In genomic region chr12:28191018-28191595, GRCh38 we compare ENCODE assay signal across 8 cellular contexts. TPM values are rescaled to one million over a fixed set of nuclear protein-coding genes. Genes with fewer than 3 reads are reported as not detected.
DNase-seq lines count a peak whose midpoint lies in the region; ATAC-seq and TF ChIP-seq lines count a peak whose summit lies in the region.

No MANE protein-coding gene starts in this region.

- in situ Hi-C loops in brain microvascular endothelial cell (cut with HindIII; ENCODE audit: low pct_ligation_motif_present, low sequenced_read_pairs): no loop called here

- ATAC-seq in HG03064 (IDR thresholded peaks at IDR 0.05; ENCODE audit: low read depth, unreplicated experiment): peak; percentile 3
- ATAC-seq in GM19328 (IDR thresholded peaks at IDR 0.05; ENCODE audit: unreplicated experiment): no peak

- peak; percentile 39 for DNase-seq in DMS79 treated with DMSO at 0.1 percent for 48 hours (lab: John Stamatoyannopoulos, UW)
- no peak for DNase-seq in DMS79 (lab: John Stamatoyannopoulos, UW)
- DNase-seq in SW480 (ENCODE audit: low spot score): peak; percentile 45
- DNase-seq in brain microvascular endothelial cell: no peak
- DNase-seq in kidney epithelial cell (ENCODE audit: low read depth): no peak
- peak; percentile 58 for DNase-seq in stimulated activated CD4-positive, alpha-beta T cell treated with anti-CD3 and anti-CD28 coated beads, Interleukin-4, amount 100 ng/mL, for 24 hours

- peak overlapping the region; percentile 93 for H3K27ac ChIP-seq in brain microvascular endothelial cell

- H3K36me3 ChIP-seq in brain microvascular endothelial cell (replicated peaks) (no peaks in the 10 kb centered on the region), kidney epithelial cell (ENCODE audit: control insufficient read depth, insufficient read depth, low read length) (no peaks in the 10 kb centered on the region)

- H3K4me3 ChIP-seq in brain microvascular endothelial cell (ENCODE audit: low read depth, low read length) (peak overlapping the region; percentile 99), kidney epithelial cell (ENCODE audit: low read depth, low read length) (peak overlapping the region; percentile 87)

- H3K27me3 ChIP-seq in brain microvascular endothelial cell (replicated peaks): no peaks in the 10 kb centered on the region
- no peaks in the 10 kb centered on the region for H3K27me3 ChIP-seq in kidney epithelial cell (ENCODE audit: control insufficient read depth, insufficient read depth, low read length)

- TF ChIP-seq CTCF in brain microvascular endothelial cell (IDR thresholded peaks at IDR 0.05; ENCODE audit: low read depth, low read length, missing control alignments): no peak
- no peak for TF ChIP-seq CTCF in kidney epithelial cell (IDR thresholded peaks at IDR 0.05; ENCODE audit: insufficient read depth, low read length, poor library complexity, severe bottlenecking)

RNA-seq across cellular contexts. Expression of gene CCDC91, which starts 0.9 kb away (rescaled TPM):
- total RNA-seq in kidney epithelial cell: 23.5 and 30.0 TPM in 2 replicates

Comparison
In these comparisons a context has a peak if more than half of its experiments do, and no peak if none do; other contexts are left out.
1. DNase-seq: peak in DMS79 treated with DMSO at 0.1 percent for 48 hours (single experiment), SW480 (single experiment) and stimulated activated CD4-positive, alpha-beta T cell treated with anti-CD3 and anti-CD28 coated beads, Interleukin-4, amount 100 ng/mL, for 24 hours (single experiment); none in DMS79 (single experiment), brain microvascular endothelial cell (single experiment) and kidney epithelial cell (single experiment).